Comparison of ENCODE assay signal across 1 cellular context in genomic region chr2:237474931-237475703, GRCh38.
TF ChIP-seq lines count a peak whose summit lies in the region.

No MANE protein-coding gene starts in this region.

TF ChIP-seq in HEK293, 187 proteins besides CTCF, POLR2A, EP300 and RAD21 (continued from another document and continues in another):
- TF ChIP-seq, protein P1, sequence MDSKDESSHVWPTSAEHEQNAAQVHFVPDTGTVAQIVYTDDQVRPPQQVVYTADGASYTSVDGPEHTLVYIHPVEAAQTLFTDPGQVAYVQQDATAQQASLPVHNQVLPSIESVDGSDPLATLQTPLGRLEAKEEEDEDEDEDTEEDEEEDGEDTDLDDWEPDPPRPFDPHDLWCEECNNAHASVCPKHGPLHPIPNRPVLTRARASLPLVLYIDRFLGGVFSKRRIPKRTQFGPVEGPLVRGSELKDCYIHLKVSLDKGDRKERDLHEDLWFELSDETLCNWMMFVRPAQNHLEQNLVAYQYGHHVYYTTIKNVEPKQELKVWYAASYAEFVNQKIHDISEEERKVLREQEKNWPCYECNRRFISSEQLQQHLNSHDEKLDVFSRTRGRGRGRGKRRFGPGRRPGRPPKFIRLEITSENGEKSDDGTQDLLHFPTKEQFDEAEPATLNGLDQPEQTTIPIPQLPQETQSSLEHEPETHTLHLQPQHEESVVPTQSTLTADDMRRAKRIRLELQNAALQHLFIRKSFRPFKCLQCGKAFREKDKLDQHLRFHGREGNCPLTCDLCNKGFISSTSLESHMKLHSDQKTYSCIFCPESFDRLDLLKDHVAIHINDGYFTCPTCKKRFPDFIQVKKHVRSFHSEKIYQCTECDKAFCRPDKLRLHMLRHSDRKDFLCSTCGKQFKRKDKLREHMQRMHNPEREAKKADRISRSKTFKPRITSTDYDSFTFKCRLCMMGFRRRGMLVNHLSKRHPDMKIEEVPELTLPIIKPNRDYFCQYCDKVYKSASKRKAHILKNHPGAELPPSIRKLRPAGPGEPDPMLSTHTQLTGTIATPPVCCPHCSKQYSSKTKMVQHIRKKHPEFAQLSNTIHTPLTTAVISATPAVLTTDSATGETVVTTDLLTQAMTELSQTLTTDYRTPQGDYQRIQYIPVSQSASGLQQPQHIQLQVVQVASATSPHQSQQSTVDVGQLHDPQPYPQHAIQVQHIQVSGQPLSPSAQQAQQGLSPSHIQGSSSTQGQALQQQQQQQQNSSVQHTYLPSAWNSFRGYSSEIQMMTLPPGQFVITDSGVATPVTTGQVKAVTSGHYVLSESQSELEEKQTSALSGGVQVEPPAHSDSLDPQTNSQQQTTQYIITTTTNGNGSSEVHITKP (tag by site-specific recombination; IDR thresholded peaks at IDR 0.05): no peak
- no peak for TF ChIP-seq YY1 (tag by site-specific recombination; IDR thresholded peaks at IDR 0.05)
- TF ChIP-seq ZNF223 (tag by site-specific recombination; IDR thresholded peaks at IDR 0.05): no peak
- 0 out of 2 replicates have a peak, but pooled peaks have one; percentile 24 for TF ChIP-seq ZNF449 (tag by site-specific recombination; IDR thresholded peaks at IDR 0.05)
- TF ChIP-seq MEIS1 (CRISPR knock-in tag; IDR thresholded peaks at IDR 0.05; ENCODE audit: borderline replicate concordance): no peak
- no peak for TF ChIP-seq KLF8 (tag by site-specific recombination; IDR thresholded peaks at IDR 0.05)
- TF ChIP-seq ZBTB10 (tag by site-specific recombination; IDR thresholded peaks at IDR 0.05): peak; percentile 76; the same call in 1 of the 2 replicates
- peak; percentile 36; the same call in 1 of the 2 replicates for TF ChIP-seq ZXDB (tag by site-specific recombination; IDR thresholded peaks at IDR 0.05)
- no peak for TF ChIP-seq OSR2 (tag by site-specific recombination; IDR thresholded peaks at IDR 0.05)
- peak; percentile 54; the same call in 1 of the 2 replicates for TF ChIP-seq ZSCAN30 (tag by site-specific recombination; IDR thresholded peaks at IDR 0.05)
- TF ChIP-seq ZBTB20 (tag by site-specific recombination; IDR thresholded peaks at IDR 0.05): 0 out of 2 replicates have a peak, but pooled peaks have one; percentile 16
- TF ChIP-seq ZNF132 (tag by site-specific recombination; IDR thresholded peaks at IDR 0.05; ENCODE audit: borderline replicate concordance): no peak
- TF ChIP-seq ZNF549 (tag by site-specific recombination; IDR thresholded peaks at IDR 0.05): no peak
- no peak for TF ChIP-seq ZNF529 (tag by site-specific recombination; IDR thresholded peaks at IDR 0.05; ENCODE audit: insufficient replicate concordance)
- TF ChIP-seq, protein P2, sequence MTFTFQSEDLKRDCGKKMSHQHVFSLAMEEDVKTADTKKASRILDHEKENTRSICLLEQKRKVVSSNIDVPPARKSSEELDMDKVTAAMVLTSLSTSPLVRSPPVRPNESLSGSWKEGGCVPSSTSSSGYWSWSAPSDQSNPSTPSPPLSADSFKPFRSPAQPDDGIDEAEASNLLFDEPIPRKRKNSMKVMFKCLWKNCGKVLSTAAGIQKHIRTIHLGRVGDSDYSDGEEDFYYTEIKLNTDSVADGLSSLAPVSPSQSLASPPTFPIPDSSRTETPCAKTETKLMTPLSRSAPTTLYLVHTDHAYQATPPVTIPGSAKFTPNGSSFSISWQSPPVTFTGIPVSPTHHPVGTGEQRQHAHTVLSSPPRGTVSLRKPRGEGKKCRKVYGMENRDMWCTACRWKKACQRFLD (tag by site-specific recombination; IDR thresholded peaks at IDR 0.05): no peak
- TF ChIP-seq, protein P3, sequence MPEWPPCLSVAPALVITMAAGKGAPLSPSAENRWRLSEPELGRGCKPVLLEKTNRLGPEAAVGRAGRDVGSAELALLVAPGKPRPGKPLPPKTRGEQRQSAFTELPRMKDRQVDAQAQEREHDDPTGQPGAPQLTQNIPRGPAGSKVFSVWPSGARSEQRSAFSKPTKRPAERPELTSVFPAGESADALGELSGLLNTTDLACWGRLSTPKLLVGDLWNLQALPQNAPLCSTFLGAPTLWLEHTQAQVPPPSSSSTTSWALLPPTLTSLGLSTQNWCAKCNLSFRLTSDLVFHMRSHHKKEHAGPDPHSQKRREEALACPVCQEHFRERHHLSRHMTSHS (tag by site-specific recombination; IDR thresholded peaks at IDR 0.05): no peak
- TF ChIP-seq ZNF555 (tag by site-specific recombination; conservative IDR thresholded peaks at IDR 0.05): no peak
- TF ChIP-seq KLF1 (tag by site-specific recombination; IDR thresholded peaks at IDR 0.05): no peak
- no peak for TF ChIP-seq ZNF830 (tag by site-specific recombination; IDR thresholded peaks at IDR 0.05; ENCODE audit: low read depth)
- TF ChIP-seq ZNF624 (tag by site-specific recombination; IDR thresholded peaks at IDR 0.05): no peak
- no peak for TF ChIP-seq ZNF692 (tag by site-specific recombination; IDR thresholded peaks at IDR 0.05)
- no peak for TF ChIP-seq ZBTB21 (tag by site-specific recombination; IDR thresholded peaks at IDR 0.05)
- no peak for TF ChIP-seq ZNF366 (tag by site-specific recombination; conservative IDR thresholded peaks at IDR 0.05)
- no peak for TF ChIP-seq GLI4 (tag by site-specific recombination; IDR thresholded peaks at IDR 0.05)
- TF ChIP-seq ZNF311 (tag by site-specific recombination; IDR thresholded peaks at IDR 0.05; ENCODE audit: borderline replicate concordance): no peak
- peak; percentile 67 for TF ChIP-seq GLIS2 (tag by site-specific recombination; IDR thresholded peaks at IDR 0.05)
- TF ChIP-seq ZNF571 (tag by site-specific recombination; IDR thresholded peaks at IDR 0.05): no peak
- TF ChIP-seq ZBTB11 (tag by site-specific recombination; conservative IDR thresholded peaks at IDR 0.05; ENCODE audit: low read depth): no peak
- TF ChIP-seq FEZF1 (tag by site-specific recombination; IDR thresholded peaks at IDR 0.05): no peak
- no peak for TF ChIP-seq ZNF112 (tag by site-specific recombination; IDR thresholded peaks at IDR 0.05)
- no peak for TF ChIP-seq ZBTB8A (tag by site-specific recombination; IDR thresholded peaks at IDR 0.05)
- 0 out of 2 replicates have a peak, but pooled peaks have one; percentile 20 for TF ChIP-seq SP7 (tag by site-specific recombination; IDR thresholded peaks at IDR 0.05)
- TF ChIP-seq ZNF660 (tag by site-specific recombination; IDR thresholded peaks at IDR 0.05): no peak
- TF ChIP-seq ZNF10 (tag by site-specific recombination; IDR thresholded peaks at IDR 0.05): no peak
- TF ChIP-seq, protein P4, sequence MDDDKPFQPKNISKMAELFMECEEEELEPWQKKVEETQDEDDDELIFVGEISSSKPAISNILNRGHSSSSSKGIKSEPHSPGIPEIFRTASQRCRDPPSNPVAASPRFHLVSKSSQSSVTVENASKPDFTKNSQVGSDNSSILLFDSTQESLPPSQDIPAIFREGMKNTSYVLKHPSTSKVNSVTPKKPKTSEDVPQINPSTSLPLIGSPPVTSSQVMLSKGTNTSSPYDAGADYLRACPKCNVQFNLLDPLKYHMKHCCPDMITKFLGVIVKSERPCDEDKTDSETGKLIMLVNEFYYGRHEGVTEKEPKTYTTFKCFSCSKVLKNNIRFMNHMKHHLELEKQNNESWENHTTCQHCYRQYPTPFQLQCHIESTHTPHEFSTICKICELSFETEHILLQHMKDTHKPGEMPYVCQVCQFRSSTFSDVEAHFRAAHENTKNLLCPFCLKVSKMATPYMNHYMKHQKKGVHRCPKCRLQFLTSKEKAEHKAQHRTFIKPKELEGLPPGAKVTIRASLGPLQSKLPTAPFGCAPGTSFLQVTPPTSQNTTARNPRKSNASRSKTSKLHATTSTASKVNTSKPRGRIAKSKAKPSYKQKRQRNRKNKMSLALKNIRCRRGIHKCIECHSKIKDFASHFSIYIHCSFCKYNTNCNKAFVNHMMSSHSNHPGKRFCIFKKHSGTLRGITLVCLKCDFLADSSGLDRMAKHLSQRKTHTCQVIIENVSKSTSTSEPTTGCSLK (tag by site-specific recombination; IDR thresholded peaks at IDR 0.05): no peak
- TF ChIP-seq ZNF600 (tag by site-specific recombination; IDR thresholded peaks at IDR 0.05): no peak
- no peak for TF ChIP-seq OVOL3 (tag by site-specific recombination; IDR thresholded peaks at IDR 0.05)
- TF ChIP-seq, protein P5, sequence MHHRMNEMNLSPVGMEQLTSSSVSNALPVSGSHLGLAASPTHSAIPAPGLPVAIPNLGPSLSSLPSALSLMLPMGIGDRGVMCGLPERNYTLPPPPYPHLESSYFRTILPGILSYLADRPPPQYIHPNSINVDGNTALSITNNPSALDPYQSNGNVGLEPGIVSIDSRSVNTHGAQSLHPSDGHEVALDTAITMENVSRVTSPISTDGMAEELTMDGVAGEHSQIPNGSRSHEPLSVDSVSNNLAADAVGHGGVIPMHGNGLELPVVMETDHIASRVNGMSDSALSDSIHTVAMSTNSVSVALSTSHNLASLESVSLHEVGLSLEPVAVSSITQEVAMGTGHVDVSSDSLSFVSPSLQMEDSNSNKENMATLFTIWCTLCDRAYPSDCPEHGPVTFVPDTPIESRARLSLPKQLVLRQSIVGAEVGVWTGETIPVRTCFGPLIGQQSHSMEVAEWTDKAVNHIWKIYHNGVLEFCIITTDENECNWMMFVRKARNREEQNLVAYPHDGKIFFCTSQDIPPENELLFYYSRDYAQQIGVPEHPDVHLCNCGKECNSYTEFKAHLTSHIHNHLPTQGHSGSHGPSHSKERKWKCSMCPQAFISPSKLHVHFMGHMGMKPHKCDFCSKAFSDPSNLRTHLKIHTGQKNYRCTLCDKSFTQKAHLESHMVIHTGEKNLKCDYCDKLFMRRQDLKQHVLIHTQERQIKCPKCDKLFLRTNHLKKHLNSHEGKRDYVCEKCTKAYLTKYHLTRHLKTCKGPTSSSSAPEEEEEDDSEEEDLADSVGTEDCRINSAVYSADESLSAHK (tag by site-specific recombination; IDR thresholded peaks at IDR 0.05): no peak
- no peak for TF ChIP-seq ZBTB7A (tag by site-specific recombination; IDR thresholded peaks at IDR 0.05; ENCODE audit: low read depth)
- TF ChIP-seq ZNF302 (tag by site-specific recombination; IDR thresholded peaks at IDR 0.05; ENCODE audit: low read depth): no peak
- TF ChIP-seq ZNF621 (tag by site-specific recombination; IDR thresholded peaks at IDR 0.05): no peak
- TF ChIP-seq ZEB2 (tag by site-specific recombination; IDR thresholded peaks at IDR 0.05): no peak
- no peak for TF ChIP-seq ZSCAN23 (tag by site-specific recombination; IDR thresholded peaks at IDR 0.05)
- TF ChIP-seq ZNF521 (tag by site-specific recombination; IDR thresholded peaks at IDR 0.05): no peak
- TF ChIP-seq SCRT2 (tag by site-specific recombination; IDR thresholded peaks at IDR 0.05): no peak
